ENCODE assay signal across 10 cellular contexts in genomic region chr19:13797058-13797440, GRCh38. TPM values are rescaled to one million over a fixed set of nuclear protein-coding genes. Genes with fewer than 3 reads are reported as not detected.
DNase-seq lines count a peak whose midpoint lies in the region; ATAC-seq and TF ChIP-seq lines count a peak whose summit lies in the region.
"Had no signal": no experiment of that assay in that cellular context is flagged by ENCODE, and none has a peak within 500 bp of the region (broad histone marks: within the 10 kb centered on the region; RNA-seq: fewer than 3 reads in every experiment).

No MANE protein-coding gene starts in this region.

- H3K27ac ChIP-seq in brain microvascular endothelial cell (peak overlapping the region; percentile 92), mucosa of rectum (ENCODE audit: low read depth in 2 of 2, low read length in 2 of 2) (peak overlapping the region; percentile 23 to 52)
- H3K27ac ChIP-seq: C4-2B had no signal

- ATAC-seq in GM21723 (IDR thresholded peaks at IDR 0.05; ENCODE audit: unreplicated experiment): no peak
- no peak for ATAC-seq in HG02623 (IDR thresholded peaks at IDR 0.05; ENCODE audit: unreplicated experiment)
- no peak for ATAC-seq in GM18498 (IDR thresholded peaks at IDR 0.05; ENCODE audit: unreplicated experiment)

- peaks cover 6% of the 10 kb centered on the region for H3K36me3 Mint-ChIP-seq in activated naive CD4-positive, alpha-beta T cell treated with anti-CD3 and anti-CD28 coated beads, Interleukin-2, amount 10 ng/mL, durations not matched to agents 7 days and 5 days
- H3K36me3 Mint-ChIP-seq in type B pancreatic cell: peaks cover 4% of the 10 kb centered on the region
- H3K36me3 Mint-ChIP-seq: IgD-negative memory B cell had no signal

- H3K9me3 Mint-ChIP-seq in activated naive CD4-positive, alpha-beta T cell treated with anti-CD3 and anti-CD28 coated beads, Interleukin-2, amount 10 ng/mL, durations not matched to agents 7 days and 5 days: no peaks in the 10 kb centered on the region
- H3K9me3 Mint-ChIP-seq in type B pancreatic cell: no peaks in the 10 kb centered on the region
- H3K9me3 Mint-ChIP-seq: IgD-negative memory B cell had no signal

- H3K9ac ChIP-seq in mucosa of rectum (ENCODE audit: low read depth in 1 of 2, low read length in 2 of 2): peak overlapping the region in 1 of 2 donors; percentile 77

- H3K9me3 ChIP-seq in mucosa of rectum (ENCODE audit: control insufficient read depth in 2 of 2, low read length in 2 of 2): no peaks in the 10 kb centered on the region

- H3K4me1 Mint-ChIP-seq in activated naive CD4-positive, alpha-beta T cell treated with anti-CD3 and anti-CD28 coated beads, Interleukin-2, amount 10 ng/mL, durations not matched to agents 7 days and 5 days: peaks cover 32% of the 10 kb centered on the region
- H3K4me1 Mint-ChIP-seq in type B pancreatic cell (ENCODE audit: unreplicated experiment): peaks cover 21% of the 10 kb centered on the region

- H3K4me1 ChIP-seq in mucosa of rectum (ENCODE audit: control insufficient read depth in 2 of 2, insufficient read depth in 2 of 2, low read length in 2 of 2): peaks cover 15 to 20% of the 10 kb centered on the region in 2 donors

- H3K27ac Mint-ChIP-seq in activated naive CD4-positive, alpha-beta T cell treated with anti-CD3 and anti-CD28 coated beads, Interleukin-2, amount 10 ng/mL, durations not matched to agents 7 days and 5 days: peak overlapping the region; percentile 21
- H3K27ac Mint-ChIP-seq in type B pancreatic cell: peak overlapping the region; percentile 89

- H3K4me3 ChIP-seq in brain microvascular endothelial cell (ENCODE audit: low read depth, low read length) (peak overlapping the region; percentile 70), mucosa of rectum (ENCODE audit: low read length in 2 of 2) (no peak overlapping the region)

- CTCF ChIA-PET in activated naive CD4-positive, alpha-beta T cell treated with anti-CD3 and anti-CD28 coated beads, Interleukin-2, amount 10 ng/mL, durations not matched to agents 7 days and 5 days (lab: Charles Lee): interaction anchor here (1.8 to 2.1 kb wide), 2 partner anchors 39 to 65 kb away, joined by 6 to 9 read pairs; no protein-coding TSS in a partner anchor

- TF ChIP-seq CTCF in brain microvascular endothelial cell (IDR thresholded peaks at IDR 0.05; ENCODE audit: low read depth, low read length, missing control alignments) (no peak), type B pancreatic cell (conservative IDR thresholded peaks at IDR 0.05) (no peak)

- H3K36me3 ChIP-seq in brain microvascular endothelial cell (replicated peaks) (peaks cover 8% of the 10 kb centered on the region), mucosa of rectum (ENCODE audit: control insufficient read depth in 2 of 2, insufficient read depth in 2 of 2, low read length in 2 of 2) (no peaks in the 10 kb centered on the region)

- no peak for DNase-seq in activated naive CD4-positive, alpha-beta T cell treated with anti-CD3 and anti-CD28 coated beads, Interleukin-2, amount 10 ng/mL, durations not matched to agents 7 days and 5 days
- DNase-seq in activated naive CD4-positive, alpha-beta T cell treated with anti-CD3 and anti-CD28 coated beads, Interleukin-2, amount 50 U/mL, for 16 hours: no peak
- DNase-seq in brain microvascular endothelial cell: no peak
- DNase-seq in type B pancreatic cell (ENCODE audit: extremely low spot score, unreplicated experiment): no peak

- H3K27me3 ChIP-seq in brain microvascular endothelial cell (replicated peaks) (no peaks in the 10 kb centered on the region), mucosa of rectum (ENCODE audit: control insufficient read depth in 2 of 2, insufficient read depth in 2 of 2, low read length in 2 of 2) (no peaks in the 10 kb centered on the region)

- no peaks in the 10 kb centered on the region for H3K27me3 Mint-ChIP-seq in activated naive CD4-positive, alpha-beta T cell treated with anti-CD3 and anti-CD28 coated beads, Interleukin-2, amount 10 ng/mL, durations not matched to agents 7 days and 5 days
- no peaks in the 10 kb centered on the region for H3K27me3 Mint-ChIP-seq in type B pancreatic cell
- H3K27me3 Mint-ChIP-seq: IgD-negative memory B cell had no signal

- peak overlapping the region; percentile 78 for H3K4me3 Mint-ChIP-seq in activated naive CD4-positive, alpha-beta T cell treated with anti-CD3 and anti-CD28 coated beads, Interleukin-2, amount 10 ng/mL, durations not matched to agents 7 days and 5 days
- peak overlapping the region; percentile 90 for H3K4me3 Mint-ChIP-seq in type B pancreatic cell

- in situ Hi-C loops in brain microvascular endothelial cell (cut with HindIII; ENCODE audit: low pct_ligation_motif_present, low sequenced_read_pairs): no loop called here

RNA-seq across cellular contexts. Expression of gene ZSWIM4, which starts 1.8 kb away (rescaled TPM):
- total RNA-seq in type B pancreatic cell (ENCODE audit: low replicate concordance): 15.0 and 15.7 TPM in 2 replicates

RNA-seq across cellular contexts. Expression of gene C19orf53, which starts 22.8 kb away (rescaled TPM):
- 89.8 and 101 TPM in 2 replicates for total RNA-seq in type B pancreatic cell (ENCODE audit: low replicate concordance)

RNA-seq across cellular contexts. Expression of gene MRI1, which starts 32.7 kb away (rescaled TPM):
- 24.0 and 27.7 TPM in 2 replicates for total RNA-seq in type B pancreatic cell (ENCODE audit: low replicate concordance)
